15 cellular contexts compared by ENCODE assay signal in the genomic region with DNA sequence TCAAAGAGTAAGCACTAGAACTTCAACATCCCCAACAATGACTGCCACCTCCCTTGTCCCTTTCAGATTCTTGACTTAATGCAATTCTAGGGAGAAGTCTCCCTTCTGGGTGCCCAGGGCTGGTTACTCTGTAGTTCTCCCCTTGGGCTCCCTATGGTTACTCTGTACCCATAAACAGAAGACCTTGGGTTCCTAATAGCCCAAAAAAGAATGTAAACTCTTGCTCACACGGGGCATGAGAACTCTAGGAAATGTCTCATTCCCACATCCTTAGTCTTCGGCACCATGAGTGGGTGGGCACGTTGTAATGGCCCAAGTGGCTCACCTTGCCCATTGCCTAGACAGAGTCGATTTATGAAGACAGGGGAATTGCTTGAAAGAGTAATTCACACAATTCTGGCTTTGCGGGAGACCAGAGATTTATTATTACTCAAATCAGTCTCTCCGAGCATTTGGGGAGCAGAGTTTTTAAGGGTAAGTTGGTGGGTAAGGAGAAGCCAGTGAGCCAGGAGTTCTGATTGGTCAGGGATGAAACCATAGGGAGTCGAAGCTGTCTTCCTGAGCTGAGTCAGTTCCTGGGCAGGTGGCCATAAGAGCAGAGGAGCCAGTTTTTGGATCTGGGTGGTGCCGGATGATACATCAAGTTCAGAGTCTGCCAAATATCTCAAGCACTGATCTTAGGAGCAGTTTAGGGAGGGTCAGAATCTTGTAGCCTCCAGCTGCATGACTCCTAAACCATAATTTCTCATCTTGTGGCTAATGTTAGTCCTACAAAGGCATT.
A peak's percentile ranks its signal among the peaks of the same experiment; 100 is the strongest.
DNase-seq lines count a peak whose midpoint lies in the region; ATAC-seq, FAIRE-seq and TF ChIP-seq lines count a peak whose summit lies in the region.
"Had no signal": no experiment of that assay in that cellular context is flagged by ENCODE, and none has a peak within 500 bp of the region (broad histone marks: within the 10 kb centered on the region; RNA-seq: fewer than 3 reads in every experiment).

No MANE protein-coding gene starts in this region.

- H4K20me1 ChIP-seq in keratinocyte (ENCODE audit: control insufficient read depth, extremely low read depth, insufficient read depth, low read length) = no peaks in the 10 kb centered on the region

- H3K27ac ChIP-seq in right atrium auricular region (no peak overlapping the region), keratinocyte (ENCODE audit: control insufficient read depth, insufficient read depth, low read length) (peak overlapping the region; percentile 86)
- no peak overlapping the region for H3K27ac ChIP-seq in CD4-positive, alpha-beta memory T cell (ENCODE audit: low read depth, low read length)
- H3K27ac ChIP-seq: SJCRH30 had no signal

- intact Hi-C loops in left cardiac atrium (cut with DNase I) = no loop called here
- intact Hi-C loops in CD4-positive, alpha-beta memory T cell (cut with micrococcal nuclease) = no loop called here

- CTCF ChIA-PET in CD4-positive, alpha-beta memory T cell (lab: Charles Lee; ENCODE audit: partially characterized antibody) = interaction anchor here (1.6 kb wide), 1 partner anchor 15 kb away, joined by 3 read pairs; no protein-coding TSS in a partner anchor

- H3K36me3 Mint-ChIP-seq in CD4-positive, alpha-beta memory T cell = no peaks in the 10 kb centered on the region

- H3K4me1 ChIP-seq in right atrium auricular region = no peaks in the 10 kb centered on the region
- peaks cover 35% of the 10 kb centered on the region for H3K4me1 ChIP-seq in keratinocyte (ENCODE audit: control insufficient read depth, extremely low read depth, insufficient read depth, low read length)
- H3K4me1 ChIP-seq in CD4-positive, alpha-beta memory T cell (ENCODE audit: insufficient read depth, low read length) = peaks cover 4% of the 10 kb centered on the region
- H3K4me1 ChIP-seq: SJCRH30 had no signal

- no peak overlapping the region for H3K27ac Mint-ChIP-seq in CD4-positive, alpha-beta memory T cell
- H3K27ac Mint-ChIP-seq: activated B cell treated with CpG ODN at 0.5 μM for 24 hours; activated T-cell treated with anti-CD3 and anti-CD28 coated beads, Interleukin-2, amount 50 U/mL, for 72 hours had no signal

- peak overlapping the region; percentile 82 for H2AFZ ChIP-seq in keratinocyte (ENCODE audit: control insufficient read depth, low read length)

- POLR2A ChIA-PET in CD4-positive, alpha-beta memory T cell (lab: Charles Lee; ENCODE audit: partially characterized antibody) = interaction anchor here (0.6 kb wide), 1 partner anchor 45 kb away, joined by 3 read pairs; no protein-coding TSS in a partner anchor

- ATAC-seq in left cardiac atrium = peak in 1 of 2 donors; percentile 98
- ATAC-seq in HG03571 (IDR thresholded peaks at IDR 0.05; ENCODE audit: unreplicated experiment) = no peak
- ATAC-seq: activated T-cell treated with anti-CD3 and anti-CD28 coated beads, Interleukin-2, amount 50 U/mL, for 72 hours; stimulated activated naive CD8-positive, alpha-beta T cell treated with anti-CD3 and anti-CD28 coated beads, Interleukin-15, Interleukin-2, amounts not matched to agents 100 U/mL and 50 U/mL, for 24 hours had no signal

- H3K9me1 ChIP-seq in keratinocyte (ENCODE audit: control insufficient read depth, extremely low read depth, insufficient read depth, low read length) = no peaks in the 10 kb centered on the region

- TF ChIP-seq CTCF in right atrium auricular region (IDR thresholded peaks at IDR 0.05) = no peak
- no peak for TF ChIP-seq CTCF in keratinocyte (optimal IDR thresholded peaks at IDR 0.05 in 1 of 3, IDR thresholded peaks at IDR 0.05 in 1 of 3, conservative IDR thresholded peaks at IDR 0.05 in 1 of 3; ENCODE audit: extremely low read depth in 1 of 3, insufficient read depth in 2 of 3, low read length in 3 of 3)

- dilution Hi-C loops in keratinocyte (cut with MboI; ENCODE audit: extremely low pct_ligation_motif_present, low sequenced_read_pairs) = no loop called here

- H3K27me3 Mint-ChIP-seq in CD4-positive, alpha-beta memory T cell = no peaks in the 10 kb centered on the region
- H3K27me3 Mint-ChIP-seq: central memory CD8-positive, alpha-beta T cell had no signal

- H3K9me3 ChIP-seq in right atrium auricular region (no peaks in the 10 kb centered on the region), keratinocyte (ENCODE audit: control insufficient read depth, low read depth, low read length) (no peaks in the 10 kb centered on the region)
- H3K9me3 ChIP-seq in CD4-positive, alpha-beta memory T cell (ENCODE audit: control insufficient read depth in 1 of 2, low read length in 2 of 2) = no peaks in the 10 kb centered on the region
- H3K9me3 ChIP-seq: SJCRH30 had no signal

- no peaks in the 10 kb centered on the region for H3K79me2 ChIP-seq in keratinocyte (ENCODE audit: control insufficient read depth, insufficient read depth, low read length)

- peak overlapping the region; percentile 51 for H3K9ac ChIP-seq in keratinocyte (ENCODE audit: control insufficient read depth, extremely low read depth, insufficient read depth, low read length)

- no peak overlapping the region for H3K4me3 ChIP-seq in right atrium auricular region
- H3K4me3 ChIP-seq in keratinocyte (ENCODE audit: control insufficient read depth in 2 of 3, extremely low read depth in 1 of 3, insufficient read depth in 2 of 3, low read depth in 1 of 3, low read length in 3 of 3) = peak overlapping the region in 2 of 3 experiments; percentile 16 to 28
- H3K4me3 ChIP-seq in CD4-positive, alpha-beta memory T cell (ENCODE audit: low read length in 2 of 2) = no peak overlapping the region
- H3K4me3 ChIP-seq: SJCRH30 had no signal

- peaks cover 0 to 10% (median 3%) of the 10 kb centered on the region in 8 donors for H3K9me3 Mint-ChIP-seq in CD4-positive, alpha-beta memory T cell
- H3K9me3 Mint-ChIP-seq: central memory CD8-positive, alpha-beta T cell had no signal

- H3K4me3 Mint-ChIP-seq in CD4-positive, alpha-beta memory T cell = no peak overlapping the region
- H3K4me3 Mint-ChIP-seq: activated B cell treated with CpG ODN at 0.5 μM for 24 hours; activated T-cell treated with anti-CD3 and anti-CD28 coated beads, Interleukin-2, amount 50 U/mL, for 72 hours; central memory CD8-positive, alpha-beta T cell had no signal

- H3K27me3 ChIP-seq in right atrium auricular region (no peaks in the 10 kb centered on the region), keratinocyte (ENCODE audit: control insufficient read depth, extremely low read depth, insufficient read depth, low read length) (no peaks in the 10 kb centered on the region)
- no peaks in the 10 kb centered on the region for H3K27me3 ChIP-seq in CD4-positive, alpha-beta memory T cell (ENCODE audit: insufficient read depth, low read length)
- H3K27me3 ChIP-seq: SJCRH30 had no signal

- H3K4me2 ChIP-seq in keratinocyte (ENCODE audit: control insufficient read depth, extremely low read depth, insufficient read depth, low read depth, low read length) = peak overlapping the region; percentile 71

- H3K36me3 ChIP-seq in right atrium auricular region (no peaks in the 10 kb centered on the region), keratinocyte (ENCODE audit: control insufficient read depth in 2 of 2, extremely low read depth in 1 of 2, insufficient read depth in 2 of 2, low read length in 2 of 2) (no peaks in the 10 kb centered on the region)
- H3K36me3 ChIP-seq in CD4-positive, alpha-beta memory T cell (ENCODE audit: insufficient read depth, low read length) = no peaks in the 10 kb centered on the region
- H3K36me3 ChIP-seq: SJCRH30 had no signal

- peak; percentile 99 for FAIRE-seq in keratinocyte (lab: Jason Lieb, UNC)

- peak; percentile 36 for DNase-seq in left cardiac atrium
- no peak for DNase-seq in right atrium auricular region (ENCODE audit: low spot score)
- peak; percentile 39 for DNase-seq in amniotic stem cell (lab: John Stamatoyannopoulos, UW)
- peak; percentile 97 for DNase-seq in keratinocyte (ENCODE audit: low read depth, low spot score)
- DNase-seq in activated CD4-positive, CD25-positive, alpha-beta regulatory T cell (lab: John Stamatoyannopoulos, UW) = no peak
- no peak for DNase-seq in CD4-positive, alpha-beta memory T cell
- DNase-seq in DMS79 treated with DMSO at 0.1 percent for 48 hours (lab: John Stamatoyannopoulos, UW) = no peak
- DNase-seq: activated B cell treated with CpG ODN at 0.5 μM for 24 hours; activated T-cell treated with anti-CD3 and anti-CD28 coated beads, Interleukin-2, amount 50 U/mL, for 72 hours; KG1; SJCRH30; stimulated activated CD4-positive, alpha-beta T cell treated with anti-CD3 and anti-CD28 coated beads, Interleukin-2, amount 100 ng/mL, for 24 hours; stimulated activated naive CD8-positive, alpha-beta T cell treated with anti-CD3 and anti-CD28 coated beads, Interleukin-15, Interleukin-2, amounts not matched to agents 100 U/mL and 50 U/mL, for 24 hours had no signal

- peaks cover 0 to 18% (median 9%) of the 10 kb centered on the region in 4 donors for H3K4me1 Mint-ChIP-seq in CD4-positive, alpha-beta memory T cell
- H3K4me1 Mint-ChIP-seq: central memory CD8-positive, alpha-beta T cell had no signal

Comparison
In these comparisons a context has a peak if more than half of its experiments do, and no peak if none do; other contexts are left out.
1. DNase-seq: peak in left cardiac atrium (single experiment), amniotic stem cell (single experiment) and keratinocyte (single experiment); none in right atrium auricular region (single experiment), activated CD4-positive, CD25-positive, alpha-beta regulatory T cell (0 of 4), CD4-positive, alpha-beta memory T cell (0 of 5) and DMS79 treated with DMSO at 0.1 percent for 48 hours (single experiment).
2. H3K4me3 ChIP-seq: peak in keratinocyte (2 of 3); none in right atrium auricular region (0 of 2) and CD4-positive, alpha-beta memory T cell (0 of 2).